8 cellular contexts compared by ENCODE assay signal in genomic region chr17:28812136-28812979, GRCh38. TPM values are rescaled to one million over a fixed set of nuclear protein-coding genes. Genes with fewer than 3 reads are reported as not detected.
DNase-seq lines count a peak whose midpoint lies in the region; ATAC-seq and TF ChIP-seq lines count a peak whose summit lies in the region.

No MANE protein-coding gene starts in this region.

- H3K4me3 ChIP-seq in BJ (ENCODE audit: low read depth, low read length) (peak overlapping the region; percentile 99), left lung (peak overlapping the region; percentile 83 to 92)

- H3K36me3 ChIP-seq in BJ (ENCODE audit: control insufficient read depth, insufficient read depth, low read length) = no peaks in the 10 kb centered on the region
- H3K36me3 ChIP-seq in left lung = no peaks in the 10 kb centered on the region

- CTCF ChIA-PET in BJ (lab: Yijun Ruan, JAX) = interaction anchor here (0.8 to 1.0 kb wide), 2 partner anchors 49 to 85 kb away, joined by 3 read pairs; no protein-coding TSS in a partner anchor
- CTCF ChIA-PET in activated CD4-positive, alpha-beta T cell treated with anti-CD3 and anti-CD28 coated beads, Interleukin-2, amount 10 ng/mL, durations not matched to agents 7 days and 5 days (lab: Charles Lee) = interaction anchor here (0.5 to 1.0 kb wide), 4 partner anchors 12 to 53 kb away, joined by 3 to 4 read pairs (median 4); no protein-coding TSS in a partner anchor

- peak; percentile 73 for DNase-seq in BJ (ENCODE audit: low read depth)
- peak; percentile 98 for DNase-seq in NCI-H524 treated with DMSO at 0.1 percent for 48 hours (lab: John Stamatoyannopoulos, UW)
- peak; percentile 97 for DNase-seq in activated CD4-positive, alpha-beta T cell treated with anti-CD3 and anti-CD28 coated beads, Interleukin-2, amount 10 ng/mL, durations not matched to agents 7 days and 5 days
- peak; percentile 97 for DNase-seq in dedifferentiated amniotic fluid mesenchymal stem cell (ENCODE audit: extremely low spot score)
- peak; percentile 98 to 99 for DNase-seq in left lung
- peak; percentile 93 for DNase-seq in stimulated activated CD4-positive, alpha-beta T cell treated with anti-CD3 and anti-CD28 coated beads, Interleukin-2, amount 100 ng/mL, for 4 hours (ENCODE audit: low read depth)

- peak overlapping the region; percentile 83 for H3K4me3 Mint-ChIP-seq in activated CD4-positive, alpha-beta T cell treated with anti-CD3 and anti-CD28 coated beads, Interleukin-2, amount 10 ng/mL, durations not matched to agents 7 days and 5 days

- peaks cover 2% of the 10 kb centered on the region for H3K36me3 Mint-ChIP-seq in activated CD4-positive, alpha-beta T cell treated with anti-CD3 and anti-CD28 coated beads, Interleukin-2, amount 10 ng/mL, durations not matched to agents 7 days and 5 days (ENCODE audit: low read depth)

- intact Hi-C loops in left lung (cut with DNase I) = no loop called here

- peaks cover 40% of the 10 kb centered on the region for H3K4me1 Mint-ChIP-seq in activated CD4-positive, alpha-beta T cell treated with anti-CD3 and anti-CD28 coated beads, Interleukin-2, amount 10 ng/mL, durations not matched to agents 7 days and 5 days

- peak overlapping the region; percentile 89 for H3K27ac Mint-ChIP-seq in activated CD4-positive, alpha-beta T cell treated with anti-CD3 and anti-CD28 coated beads, Interleukin-2, amount 10 ng/mL, durations not matched to agents 7 days and 5 days

- ATAC-seq in GM19324 (IDR thresholded peaks at IDR 0.05; ENCODE audit: low FRiP score, unreplicated experiment) (peak; percentile 97), HG03460 (IDR thresholded peaks at IDR 0.05; ENCODE audit: unreplicated experiment) (peak; percentile 92), left lung (peak; percentile 100)

- H3K27me3 ChIP-seq in BJ (ENCODE audit: control insufficient read depth, insufficient read depth, low read length) (no peaks in the 10 kb centered on the region), left lung (no peaks in the 10 kb centered on the region)

- H3K4me1 ChIP-seq in left lung = peaks cover 8 to 39% of the 10 kb centered on the region in 2 donors

- H3K9me3 Mint-ChIP-seq in activated CD4-positive, alpha-beta T cell treated with anti-CD3 and anti-CD28 coated beads, Interleukin-2, amount 10 ng/mL, durations not matched to agents 7 days and 5 days = no peaks in the 10 kb centered on the region

- H3K27ac ChIP-seq in left lung = peak overlapping the region; percentile 83 to 89

- no peaks in the 10 kb centered on the region for H3K9me3 ChIP-seq in left lung

- TF ChIP-seq CTCF in BJ (IDR thresholded peaks at IDR 0.05; ENCODE audit: insufficient read depth, low read depth, low read length) (no peak), left lung (IDR thresholded peaks at IDR 0.05) (no peak)

- POLR2A ChIA-PET in BJ (lab: Charles Lee) = no interaction called here
- POLR2A ChIA-PET in activated CD4-positive, alpha-beta T cell treated with anti-CD3 and anti-CD28 coated beads, Interleukin-2, amount 10 ng/mL, durations not matched to agents 7 days and 5 days (lab: Charles Lee) = interaction anchor here (0.8 kb wide), 1 partner anchor 151 kb away, joined by 4 read pairs; the partner anchor contains the start of genes SDF2 and SUPT6H

- H3K27me3 Mint-ChIP-seq in activated CD4-positive, alpha-beta T cell treated with anti-CD3 and anti-CD28 coated beads, Interleukin-2, amount 10 ng/mL, durations not matched to agents 7 days and 5 days = no peaks in the 10 kb centered on the region

RNA-seq across cellular contexts. Expression of gene FAM222B, which starts 30.2 kb away (rescaled TPM):
- 4.4 and 5.2 TPM in 2 replicates for polyA plus RNA-seq in BJ (2011; rRNA removed)
- polyA minus RNA-seq in BJ (2011; rRNA and poly(A)+ RNA removed) = 6.4 and 7.9 TPM in 2 replicates
- total RNA-seq in activated CD4-positive, alpha-beta T cell treated with anti-CD3 and anti-CD28 coated beads, Interleukin-2, amount 10 ng/mL, durations not matched to agents 7 days and 5 days = 10 to 100 TPM; 15.7 to 17.9 TPM
- 10 to 100 TPM; 16.5 to 25.4 TPM for total RNA-seq in left lung

RNA-seq across cellular contexts. Expression of gene ERAL1, which starts 42.5 kb away (rescaled TPM):
- 57.2 and 84.1 TPM in 2 replicates for polyA plus RNA-seq in BJ (2011; rRNA removed)
- 35.9 and 64.5 TPM in 2 replicates for polyA minus RNA-seq in BJ (2011; rRNA and poly(A)+ RNA removed)
- total RNA-seq in activated CD4-positive, alpha-beta T cell treated with anti-CD3 and anti-CD28 coated beads, Interleukin-2, amount 10 ng/mL, durations not matched to agents 7 days and 5 days = 10 to 100 TPM; 40.8 to 42.9 TPM
- 10 to 100 TPM; 30.0 to 33.4 TPM for total RNA-seq in left lung

Comparison
In these comparisons a context has a peak if more than half of its experiments do, and no peak if none do; other contexts are left out.
1. Peak in every context shown above with its lines: DNase-seq, ATAC-seq, H3K4me3 ChIP-seq and H3K27ac ChIP-seq.